8 cellular contexts compared by ENCODE assay signal in the genomic region with DNA sequence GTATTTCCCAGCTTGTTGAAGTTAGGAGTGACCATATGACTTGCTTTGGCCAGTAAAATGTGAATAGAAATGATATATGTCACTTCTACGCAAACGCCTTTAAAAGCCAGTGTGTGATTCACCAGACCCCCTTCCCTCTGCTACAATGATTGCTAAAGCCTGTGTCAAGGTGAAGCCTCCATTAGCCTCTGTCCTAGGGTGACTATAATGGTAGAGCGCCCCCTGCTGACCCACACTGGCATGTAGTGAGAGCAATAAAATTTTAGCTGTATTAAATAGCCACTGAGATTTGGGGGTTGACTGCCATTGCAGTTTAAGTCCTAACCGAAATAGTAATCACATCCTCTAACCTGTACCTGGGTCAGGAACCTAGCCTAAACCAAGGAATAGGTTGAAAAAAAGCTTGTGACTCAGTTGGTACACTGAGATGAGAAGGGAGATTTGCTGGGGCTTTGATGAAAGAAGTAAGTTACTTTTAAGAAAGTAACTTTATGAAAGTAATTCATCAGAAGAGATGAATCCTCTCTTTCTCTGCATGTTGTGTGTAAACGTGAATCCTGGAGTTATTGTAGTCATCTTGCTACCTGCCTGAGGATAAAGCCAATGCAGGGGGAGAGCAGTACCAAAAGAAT. TPM values are rescaled to one million over a fixed set of nuclear protein-coding genes. Genes with fewer than 3 reads are reported as not detected.
DNase-seq lines count a peak whose midpoint lies in the region; ATAC-seq and TF ChIP-seq lines count a peak whose summit lies in the region.

No MANE protein-coding gene starts in this region.

- no peak overlapping the region for H3K4me3 Mint-ChIP-seq in central memory CD8-positive, alpha-beta T cell

- H3K27me3 ChIP-seq in liver (ENCODE audit: control insufficient read depth in 4 of 4, insufficient read depth in 4 of 4, low read length in 3 of 4): no peaks in the 10 kb centered on the region

- no peak overlapping the region for H3K9ac ChIP-seq in liver (ENCODE audit: low read depth in 1 of 2, low read length in 2 of 2)

- H3K4me1 ChIP-seq in liver (ENCODE audit: control insufficient read depth in 4 of 4, insufficient read depth in 4 of 4, low read length in 3 of 4): peaks cover 0 to 4% (median 2%) of the 10 kb centered on the region in 4 donors

- H3K36me3 Mint-ChIP-seq in central memory CD8-positive, alpha-beta T cell (ENCODE audit: insufficient read depth): peaks cover 5% of the 10 kb centered on the region

- peak; percentile 97 to 99 for TF ChIP-seq RAD21 in liver (IDR thresholded peaks at IDR 0.05)

- H3K27me3 Mint-ChIP-seq in central memory CD8-positive, alpha-beta T cell: no peaks in the 10 kb centered on the region

- H3K4me3 ChIP-seq in liver (ENCODE audit: low read depth in 1 of 3, low read length in 3 of 3): no peak overlapping the region

- ATAC-seq in GM18517 (IDR thresholded peaks at IDR 0.05; ENCODE audit: unreplicated experiment): peak; percentile 93
- peak; percentile 86 for ATAC-seq in HG03025 (IDR thresholded peaks at IDR 0.05; ENCODE audit: low FRiP score, unreplicated experiment)
- ATAC-seq in central memory CD8-positive, alpha-beta T cell (replicated peaks; ENCODE audit: extremely low read depth, poor library complexity, severe bottlenecking): peak; percentile 96

- H3K9me3 Mint-ChIP-seq in central memory CD8-positive, alpha-beta T cell: no peaks in the 10 kb centered on the region

- in situ Hi-C loops in ACHN (cut with HindIII; ENCODE audit: low pct_ligation_motif_present, low pct_unique_long_range_greater_than_20kb, low sequenced_read_pairs): no loop called here

- no peaks in the 10 kb centered on the region for H3K9me3 ChIP-seq in liver (ENCODE audit: control insufficient read depth in 4 of 4, low read length in 3 of 4)

- no peaks in the 10 kb centered on the region for H3K4me1 Mint-ChIP-seq in central memory CD8-positive, alpha-beta T cell

- no peak overlapping the region for H3K27ac ChIP-seq in liver (ENCODE audit: low read depth in 1 of 2, low read length in 2 of 2)

- H3K27ac Mint-ChIP-seq in central memory CD8-positive, alpha-beta T cell (ENCODE audit: low read depth): no peak overlapping the region

- no peaks in the 10 kb centered on the region for H3K36me3 ChIP-seq in liver (ENCODE audit: control insufficient read depth in 4 of 4, insufficient read depth in 3 of 4, low read depth in 1 of 4, low read length in 3 of 4)

- WGBS in liver: 22% methylated on average over 5 of the region's 5 CpGs

- peak; percentile 73 for DNase-seq in ACHN
- DNase-seq in NCI-H2107 (lab: John Stamatoyannopoulos, UW): peak; percentile 30
- DNase-seq in activated CD4-positive, CD25-positive, alpha-beta regulatory T cell treated with anti-CD3 and anti-CD28 coated beads, Interleukin-2, amount 50 U/mL, for 16 hours (ENCODE audit: low read depth, low spot score): peak; percentile 73
- DNase-seq in central memory CD8-positive, alpha-beta T cell (ENCODE audit: low spot score in 2 of 2): peak; percentile 65 to 79
- peak; percentile 47 to 68 (median 64) for DNase-seq in stimulated activated CD4-positive, alpha-beta T cell treated with anti-CD3 and anti-CD28 coated beads, TNF-alpha, amount 100 ng/mL, for 4 hours (ENCODE audit: low read depth in 3 of 3)

- peak; percentile 91 for TF ChIP-seq CTCF in liver (IDR thresholded peaks at IDR 0.05; ENCODE audit: low read depth, low read length, missing input control)

TF ChIP-seq in liver, 16 proteins besides CTCF, POLR2A, EP300 and RAD21:
- TF ChIP-seq RXRA (IDR thresholded peaks at IDR 0.05) (peak in 1 of 2 donors; percentile 25), TAF1 (conservative IDR thresholded peaks at IDR 0.05) (no peak), NR2F2 (IDR thresholded peaks at IDR 0.05) (no peak), FOXA2 (IDR thresholded peaks at IDR 0.05) (no peak), GABPA (IDR thresholded peaks at IDR 0.05 in 1 of 2, conservative IDR thresholded peaks at IDR 0.05 in 1 of 2) (no peak), EGR1 (IDR thresholded peaks at IDR 0.05; ENCODE audit: low read depth in 2 of 2) (no peak), SP1 (IDR thresholded peaks at IDR 0.05) (no peak), JUND (IDR thresholded peaks at IDR 0.05) (no peak), YY1 (IDR thresholded peaks at IDR 0.05) (peak; percentile 52), HNF4A (conservative IDR thresholded peaks at IDR 0.05) (no peak), HNF4G (IDR thresholded peaks at IDR 0.05) (no peak), FOXA1 (IDR thresholded peaks at IDR 0.05) (no peak)
- TF ChIP-seq, protein P1, sequence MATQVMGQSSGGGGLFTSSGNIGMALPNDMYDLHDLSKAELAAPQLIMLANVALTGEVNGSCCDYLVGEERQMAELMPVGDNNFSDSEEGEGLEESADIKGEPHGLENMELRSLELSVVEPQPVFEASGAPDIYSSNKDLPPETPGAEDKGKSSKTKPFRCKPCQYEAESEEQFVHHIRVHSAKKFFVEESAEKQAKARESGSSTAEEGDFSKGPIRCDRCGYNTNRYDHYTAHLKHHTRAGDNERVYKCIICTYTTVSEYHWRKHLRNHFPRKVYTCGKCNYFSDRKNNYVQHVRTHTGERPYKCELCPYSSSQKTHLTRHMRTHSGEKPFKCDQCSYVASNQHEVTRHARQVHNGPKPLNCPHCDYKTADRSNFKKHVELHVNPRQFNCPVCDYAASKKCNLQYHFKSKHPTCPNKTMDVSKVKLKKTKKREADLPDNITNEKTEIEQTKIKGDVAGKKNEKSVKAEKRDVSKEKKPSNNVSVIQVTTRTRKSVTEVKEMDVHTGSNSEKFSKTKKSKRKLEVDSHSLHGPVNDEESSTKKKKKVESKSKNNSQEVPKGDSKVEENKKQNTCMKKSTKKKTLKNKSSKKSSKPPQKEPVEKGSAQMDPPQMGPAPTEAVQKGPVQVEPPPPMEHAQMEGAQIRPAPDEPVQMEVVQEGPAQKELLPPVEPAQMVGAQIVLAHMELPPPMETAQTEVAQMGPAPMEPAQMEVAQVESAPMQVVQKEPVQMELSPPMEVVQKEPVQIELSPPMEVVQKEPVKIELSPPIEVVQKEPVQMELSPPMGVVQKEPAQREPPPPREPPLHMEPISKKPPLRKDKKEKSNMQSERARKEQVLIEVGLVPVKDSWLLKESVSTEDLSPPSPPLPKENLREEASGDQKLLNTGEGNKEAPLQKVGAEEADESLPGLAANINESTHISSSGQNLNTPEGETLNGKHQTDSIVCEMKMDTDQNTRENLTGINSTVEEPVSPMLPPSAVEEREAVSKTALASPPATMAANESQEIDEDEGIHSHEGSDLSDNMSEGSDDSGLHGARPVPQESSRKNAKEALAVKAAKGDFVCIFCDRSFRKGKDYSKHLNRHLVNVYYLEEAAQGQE (IDR thresholded peaks at IDR 0.05): no peak
- TF ChIP-seq, protein P2, sequence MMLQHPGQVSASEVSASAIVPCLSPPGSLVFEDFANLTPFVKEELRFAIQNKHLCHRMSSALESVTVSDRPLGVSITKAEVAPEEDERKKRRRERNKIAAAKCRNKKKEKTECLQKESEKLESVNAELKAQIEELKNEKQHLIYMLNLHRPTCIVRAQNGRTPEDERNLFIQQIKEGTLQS (IDR thresholded peaks at IDR 0.05): no peak
- TF ChIP-seq, protein P3, sequence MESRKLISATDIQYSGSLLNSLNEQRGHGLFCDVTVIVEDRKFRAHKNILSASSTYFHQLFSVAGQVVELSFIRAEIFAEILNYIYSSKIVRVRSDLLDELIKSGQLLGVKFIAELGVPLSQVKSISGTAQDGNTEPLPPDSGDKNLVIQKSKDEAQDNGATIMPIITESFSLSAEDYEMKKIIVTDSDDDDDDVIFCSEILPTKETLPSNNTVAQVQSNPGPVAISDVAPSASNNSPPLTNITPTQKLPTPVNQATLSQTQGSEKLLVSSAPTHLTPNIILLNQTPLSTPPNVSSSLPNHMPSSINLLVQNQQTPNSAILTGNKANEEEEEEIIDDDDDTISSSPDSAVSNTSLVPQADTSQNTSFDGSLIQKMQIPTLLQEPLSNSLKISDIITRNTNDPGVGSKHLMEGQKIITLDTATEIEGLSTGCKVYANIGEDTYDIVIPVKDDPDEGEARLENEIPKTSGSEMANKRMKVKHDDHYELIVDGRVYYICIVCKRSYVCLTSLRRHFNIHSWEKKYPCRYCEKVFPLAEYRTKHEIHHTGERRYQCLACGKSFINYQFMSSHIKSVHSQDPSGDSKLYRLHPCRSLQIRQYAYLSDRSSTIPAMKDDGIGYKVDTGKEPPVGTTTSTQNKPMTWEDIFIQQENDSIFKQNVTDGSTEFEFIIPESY (IDR thresholded peaks at IDR 0.05): no peak
- TF ChIP-seq, protein P4, sequence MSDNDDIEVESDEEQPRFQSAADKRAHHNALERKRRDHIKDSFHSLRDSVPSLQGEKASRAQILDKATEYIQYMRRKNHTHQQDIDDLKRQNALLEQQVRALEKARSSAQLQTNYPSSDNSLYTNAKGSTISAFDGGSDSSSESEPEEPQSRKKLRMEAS (IDR thresholded peaks at IDR 0.05): no peak

RNA-seq across cellular contexts. Expression of a gene that starts 52.6 kb away (rescaled TPM):
- total RNA-seq in liver: 1 to 10 TPM; 5.4 to 9.5 TPM
- 1 to 10 TPM; 2.3 TPM for polyA plus RNA-seq in liver

RNA-seq across cellular contexts. Expression of a gene that starts 52.8 kb away (rescaled TPM):
- total RNA-seq in liver: 10 to 100 TPM in 1 of 2 donors, 1 to 10 TPM in 1; 8.6 to 14.1 TPM
- 10 to 100 TPM; 13.0 to 13.3 TPM for polyA plus RNA-seq in liver
